12 cellular contexts compared by ENCODE assay signal in genomic region chr6:111987295-111987694, GRCh38.
DNase-seq lines count a peak whose midpoint lies in the region; ATAC-seq, FAIRE-seq and TF ChIP-seq lines count a peak whose summit lies in the region.
"Had no signal": no experiment of that assay in that cellular context is flagged by ENCODE, and none has a peak within 500 bp of the region (broad histone marks: within the 10 kb centered on the region; RNA-seq: fewer than 3 reads in every experiment).

No MANE protein-coding gene starts in this region.

- no peak for TF ChIP-seq RAD21 in HepG2 (CRISPR knock-in tag; IDR thresholded peaks at IDR 0.05)

- DNase-seq in HepG2 (ENCODE audit: low spot score) (no peak), right lobe of liver (no peak), WERI-Rb-1 (peak; percentile 67), fibroblast of mammary gland (ENCODE audit: low read depth) (peak; percentile 40), psoas muscle (no peak), NCI-H82 (lab: John Stamatoyannopoulos, UW) (no peak), pons (ENCODE audit: low spot score) (no peak)
- DNase-seq in stimulated activated naive CD8-positive, alpha-beta T cell treated with anti-CD3 and anti-CD28 coated beads, Interleukin-15, amount 100 ng/mL, for 72 hours = no peak
- DNase-seq: GF-D8, KG1, NCI-H2081 treated with DMSO at 0.1 percent for 48 hours had no signal

- no peaks in the 10 kb centered on the region for H3K27me3 Mint-ChIP-seq in stimulated activated naive CD8-positive, alpha-beta T cell treated with anti-CD3 and anti-CD28 coated beads, Interleukin-15, amount 100 ng/mL, for 72 hours
- H3K27me3 Mint-ChIP-seq: stimulated activated memory B cell treated with anti-CD40 and anti-IgM and Interleukin-4, amounts not matched to agents 10 μg/mL and 1 μg/mL and 100 μg/mL, for 72 hours had no signal

- FAIRE-seq in HepG2 (lab: Jason Lieb, UNC) = no peak

- no peaks in the 10 kb centered on the region for H3K79me2 ChIP-seq in HepG2 (ENCODE audit: insufficient read depth, low read length)

- TF ChIP-seq EP300 in HepG2 (IDR thresholded peaks at IDR 0.05; ENCODE audit: low read depth in 2 of 2, low read length in 2 of 2) (no peak), HepG2 (CRISPR knock-in tag; IDR thresholded peaks at IDR 0.05; ENCODE audit: borderline replicate concordance) (no peak)

- no peaks in the 10 kb centered on the region for H4K20me1 ChIP-seq in HepG2 (ENCODE audit: insufficient read depth, low read length)

- no peak for TF ChIP-seq CTCF in HepG2 (CRISPR knock-in tag; IDR thresholded peaks at IDR 0.05)
- no peak for TF ChIP-seq CTCF in right lobe of liver (IDR thresholded peaks at IDR 0.05)
- no peak for TF ChIP-seq CTCF in WERI-Rb-1 (IDR thresholded peaks at IDR 0.05; ENCODE audit: low read depth, low read length)
- no peak for TF ChIP-seq CTCF in fibroblast of mammary gland (conservative IDR thresholded peaks at IDR 0.05; ENCODE audit: control insufficient read depth, insufficient read depth, low read depth, low read length)
- TF ChIP-seq CTCF in psoas muscle (IDR thresholded peaks at IDR 0.05) = no peak

- ATAC-seq in HepG2 = no peak
- ATAC-seq in right lobe of liver = no peak
- no peak for ATAC-seq in psoas muscle
- no peak for ATAC-seq in stimulated activated naive CD8-positive, alpha-beta T cell treated with anti-CD3 and anti-CD28 coated beads, Interleukin-15, amount 100 ng/mL, for 72 hours
- ATAC-seq: stimulated activated memory B cell treated with anti-CD40 and anti-IgM and Interleukin-4, amounts not matched to agents 10 μg/mL and 1 μg/mL and 100 μg/mL, for 72 hours had no signal

- no peak overlapping the region for H3K27ac ChIP-seq in HepG2 (ENCODE audit: extremely low read length, insufficient read depth, low read length)
- H3K27ac ChIP-seq in right lobe of liver = no peak overlapping the region
- H3K27ac ChIP-seq in WERI-Rb-1 = peak overlapping the region; percentile 80
- H3K27ac ChIP-seq in psoas muscle = no peak overlapping the region

- no peak overlapping the region for H3K27ac Mint-ChIP-seq in stimulated activated naive CD8-positive, alpha-beta T cell treated with anti-CD3 and anti-CD28 coated beads, Interleukin-15, amount 100 ng/mL, for 72 hours
- H3K27ac Mint-ChIP-seq: stimulated activated memory B cell treated with anti-CD40 and anti-IgM and Interleukin-4, amounts not matched to agents 10 μg/mL and 1 μg/mL and 100 μg/mL, for 72 hours had no signal

- no peak overlapping the region for H2AFZ ChIP-seq in HepG2 (ENCODE audit: low read length)

- H3K4me1 ChIP-seq in HepG2 (ENCODE audit: insufficient read depth, low read length) (no peaks in the 10 kb centered on the region), right lobe of liver (no peaks in the 10 kb centered on the region), psoas muscle (no peaks in the 10 kb centered on the region)

- no peak overlapping the region for H3K4me3 ChIP-seq in HepG2 (replicated peaks in 1 of 3; ENCODE audit: insufficient read depth in 1 of 3, low read depth in 2 of 3, low read length in 3 of 3)
- no peak overlapping the region for H3K4me3 ChIP-seq in right lobe of liver
- H3K4me3 ChIP-seq in WERI-Rb-1 (ENCODE audit: low read depth, low read length) = no peak overlapping the region
- no peak overlapping the region for H3K4me3 ChIP-seq in fibroblast of mammary gland (ENCODE audit: control insufficient read depth, low read depth, low read length)
- H3K4me3 ChIP-seq in psoas muscle = no peak overlapping the region

- H3K27me3 ChIP-seq in HepG2 (ENCODE audit: control insufficient read depth in 1 of 2, insufficient read depth in 2 of 2, low read length in 2 of 2) = peaks cover 0 to 3% of the 10 kb centered on the region in 2 experiments; a peak in 1 of 5 replicates
- no peaks in the 10 kb centered on the region for H3K27me3 ChIP-seq in right lobe of liver
- H3K27me3 ChIP-seq in WERI-Rb-1 (ENCODE audit: insufficient read depth, low read depth, severe bottlenecking) = no peaks in the 10 kb centered on the region
- no peaks in the 10 kb centered on the region for H3K27me3 ChIP-seq in psoas muscle (ENCODE audit: insufficient read depth in 3 of 3, low read length in 2 of 3)

- WGBS in HepG2 (ENCODE audit: low lambda C conversion rate) = 96% methylated on average over 1 of the region's 1 CpG
- 67% methylated on average over 1 of the region's 1 CpG for WGBS in right lobe of liver (ENCODE audit: insufficient coverage, low coverage, low lambda C conversion rate, missing lambda C conversion rate)
- WGBS in psoas muscle, 3 donors = 92 to 100% (median 93%) methylated on average over 1 of the region's 1 CpG

- no peak overlapping the region for H3K4me2 ChIP-seq in HepG2 (ENCODE audit: low read depth, low read length)

- no TSS peak for BruUV-seq in HepG2 (replicated peaks; lab: Mats Ljungman, UMichigan)

- H3K4me3 Mint-ChIP-seq in stimulated activated naive CD8-positive, alpha-beta T cell treated with anti-CD3 and anti-CD28 coated beads, Interleukin-15, amount 100 ng/mL, for 72 hours = no peak overlapping the region
- H3K4me3 Mint-ChIP-seq: stimulated activated memory B cell treated with anti-CD40 and anti-IgM and Interleukin-4, amounts not matched to agents 10 μg/mL and 1 μg/mL and 100 μg/mL, for 72 hours had no signal

- in situ Hi-C loops in HepG2 (cut with HindIII; ENCODE audit: extremely low pct_ligation_motif_present, low pct_unique_long_range_greater_than_20kb) = no loop called here

- no peak for TF ChIP-seq POLR2A in HepG2 (IDR thresholded peaks at IDR 0.05; ENCODE audit: insufficient read depth in 1 of 2, low read depth in 2 of 2, low read length in 2 of 2)
- TF ChIP-seq POLR2A in right lobe of liver (IDR thresholded peaks at IDR 0.05) = no peak

- CTCF ChIA-PET in HepG2 (lab: Yijun Ruan, JAX; ENCODE audit: low intra/inter-chr PET ratio, low total read pairs) = no interaction called here

- intact Hi-C loops in HepG2 (cut with micrococcal nuclease; ENCODE audit: unreplicated experiment) = no loop called here
- intact Hi-C loops in right lobe of liver (cut with DNase I) = no loop called here
- intact Hi-C loops in psoas muscle (cut with DNase I) = no loop called here

- no peak overlapping the region for H3K9ac ChIP-seq in HepG2 (ENCODE audit: insufficient read depth, low read depth, low read length)

- H3K36me3 ChIP-seq in HepG2 (replicated peaks in 1 of 2; ENCODE audit: control insufficient read depth in 1 of 2, insufficient read depth in 2 of 2, low read length in 2 of 2) (no peaks in the 10 kb centered on the region), right lobe of liver (no peaks in the 10 kb centered on the region), WERI-Rb-1 (no peaks in the 10 kb centered on the region), psoas muscle (ENCODE audit: insufficient read depth in 1 of 2, low read depth in 1 of 2) (no peaks in the 10 kb centered on the region)

- peaks cover 100% of the 10 kb centered on the region for H3K4me1 Mint-ChIP-seq in stimulated activated naive CD8-positive, alpha-beta T cell treated with anti-CD3 and anti-CD28 coated beads, Interleukin-15, amount 100 ng/mL, for 72 hours

- POLR2A ChIA-PET in HepG2 (lab: Yijun Ruan, JAX) = no interaction called here

- peaks cover 0 to 8% of the 10 kb centered on the region in 2 donors for H3K9me3 Mint-ChIP-seq in stimulated activated naive CD8-positive, alpha-beta T cell treated with anti-CD3 and anti-CD28 coated beads, Interleukin-15, amount 100 ng/mL, for 72 hours
- H3K9me3 Mint-ChIP-seq: stimulated activated memory B cell treated with anti-CD40 and anti-IgM and Interleukin-4, amounts not matched to agents 10 μg/mL and 1 μg/mL and 100 μg/mL, for 72 hours had no signal

- H3K9me3 ChIP-seq in HepG2 (ENCODE audit: low read length) (no peaks in the 10 kb centered on the region), right lobe of liver (no peaks in the 10 kb centered on the region), WERI-Rb-1 (ENCODE audit: severe bottlenecking) (peaks cover 13% of the 10 kb centered on the region), psoas muscle (no peaks in the 10 kb centered on the region)

TF ChIP-seq in HepG2, 621 proteins besides CTCF, POLR2A, EP300 and RAD21:
- TF ChIP-seq SOX5 (CRISPR knock-in tag; IDR thresholded peaks at IDR 0.05; ENCODE audit: borderline replicate concordance) (no peak), TP53 (CRISPR knock-in tag; conservative IDR thresholded peaks at IDR 0.05) (peak; percentile 93; the same call in 1 of the 2 replicates), ZNF451 (CRISPR knock-in tag; IDR thresholded peaks at IDR 0.05) (no peak), ZNF850 (CRISPR knock-in tag; conservative IDR thresholded peaks at IDR 0.05) (no peak), RFX5 (IDR thresholded peaks at IDR 0.05; ENCODE audit: low read depth, low read length) (no peak)

Comparison
In these comparisons a context has a peak if more than half of its experiments do, and no peak if none do; other contexts are left out.
1. DNase-seq: peak in WERI-Rb-1 (single experiment) and fibroblast of mammary gland (single experiment); none in HepG2 (single experiment), right lobe of liver (0 of 3), psoas muscle (0 of 2), stimulated activated naive CD8-positive, alpha-beta T cell treated with anti-CD3 and anti-CD28 coated beads, Interleukin-15, amount 100 ng/mL, for 72 hours (0 of 2), NCI-H82 (single experiment) and pons (single experiment).